8 cellular contexts compared by ENCODE assay signal in the genomic region with DNA sequence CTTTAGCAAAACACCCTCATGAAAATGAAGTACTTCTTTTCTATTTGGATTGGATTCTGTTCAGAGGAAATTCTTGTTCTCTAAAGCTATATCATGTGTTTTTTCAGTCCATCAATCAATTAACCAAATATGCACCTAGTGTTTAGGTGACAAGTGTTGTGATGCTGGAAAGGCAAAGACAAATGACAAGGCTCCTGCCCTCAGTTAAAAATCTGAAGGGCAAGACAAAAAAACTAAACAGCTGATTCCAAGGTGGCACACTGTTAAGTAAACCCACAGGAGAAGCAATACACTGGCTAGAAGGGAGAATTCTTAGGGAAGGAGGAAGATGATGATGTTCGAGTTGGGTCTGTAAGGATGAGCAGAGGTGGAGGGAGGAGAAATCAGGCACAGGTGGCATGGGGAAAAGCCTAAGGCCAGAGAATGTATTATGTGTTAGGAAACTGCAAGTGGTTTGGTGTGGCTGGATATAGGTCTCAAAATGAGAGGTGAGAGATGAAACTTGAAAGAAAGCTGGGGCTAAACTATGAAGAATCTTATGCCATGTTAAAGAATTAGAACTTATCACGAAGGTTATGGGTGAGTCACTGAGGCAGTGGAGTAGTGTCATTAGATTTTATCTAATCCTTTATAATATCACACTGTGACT. TPM values are rescaled to one million over a fixed set of nuclear protein-coding genes. Genes with fewer than 3 reads are reported as not detected.
A peak's percentile ranks its signal among the peaks of the same experiment; 100 is the strongest.
DNase-seq lines count a peak whose midpoint lies in the region; ATAC-seq and TF ChIP-seq lines count a peak whose summit lies in the region.

No MANE protein-coding gene starts in this region.

- ATAC-seq in CD8-positive, alpha-beta T cell = peak; percentile 16
- peak; percentile 31 for ATAC-seq in GM19372 (IDR thresholded peaks at IDR 0.05; ENCODE audit: low read depth, unreplicated experiment)
- peak; percentile 53 for ATAC-seq in HG03139 (IDR thresholded peaks at IDR 0.05; ENCODE audit: unreplicated experiment)
- ATAC-seq in left ventricle myocardium superior = no peak

- H3K4me1 ChIP-seq in CD8-positive, alpha-beta T cell (ENCODE audit: insufficient read depth, low read length) = peaks cover 27% of the 10 kb centered on the region

- peak overlapping the region; percentile 91 for H3K27ac Mint-ChIP-seq in CD8-positive, alpha-beta T cell
- H3K27ac Mint-ChIP-seq in activated naive CD4-positive, alpha-beta T cell treated with anti-CD3 and anti-CD28 coated beads, Interleukin-2, amount 10 ng/mL, durations not matched to agents 7 days and 5 days = peak overlapping the region; percentile 93

- H3K4me3 Mint-ChIP-seq in CD8-positive, alpha-beta T cell = peak overlapping the region; percentile 76
- H3K4me3 Mint-ChIP-seq in activated naive CD4-positive, alpha-beta T cell treated with anti-CD3 and anti-CD28 coated beads, Interleukin-2, amount 10 ng/mL, durations not matched to agents 7 days and 5 days = peak overlapping the region; percentile 37

- peaks cover 49% of the 10 kb centered on the region for H3K4me1 Mint-ChIP-seq in CD8-positive, alpha-beta T cell (ENCODE audit: low read depth)
- H3K4me1 Mint-ChIP-seq in activated naive CD4-positive, alpha-beta T cell treated with anti-CD3 and anti-CD28 coated beads, Interleukin-2, amount 10 ng/mL, durations not matched to agents 7 days and 5 days = peaks cover 78% of the 10 kb centered on the region

- intact Hi-C loops in CD8-positive, alpha-beta T cell (cut with DNase I, micrococcal nuclease) = loop anchor here (1.0 to 5.0 kb wide), 4 partner anchors 46 to 226 kb away; a partner anchor contains a TSS
- intact Hi-C loops in left ventricle myocardium superior (cut with micrococcal nuclease) = no loop called here

- H3K36me3 ChIP-seq in CD8-positive, alpha-beta T cell (ENCODE audit: insufficient read depth, low read length) = no peaks in the 10 kb centered on the region

- POLR2A ChIA-PET in CD8-positive, alpha-beta T cell (lab: Charles Lee) = interaction anchor here (1.8 to 4.0 kb wide), 3 partner anchors 52 to 221 kb away, joined by 7 to 38 read pairs (median 8); a partner anchor contains a TSS

- H3K9me3 Mint-ChIP-seq in CD8-positive, alpha-beta T cell = no peaks in the 10 kb centered on the region
- peaks cover 11% of the 10 kb centered on the region for H3K9me3 Mint-ChIP-seq in activated naive CD4-positive, alpha-beta T cell treated with anti-CD3 and anti-CD28 coated beads, Interleukin-2, amount 10 ng/mL, durations not matched to agents 7 days and 5 days

- H3K27me3 Mint-ChIP-seq in CD8-positive, alpha-beta T cell (ENCODE audit: low read depth) = no peaks in the 10 kb centered on the region
- H3K27me3 Mint-ChIP-seq in activated naive CD4-positive, alpha-beta T cell treated with anti-CD3 and anti-CD28 coated beads, Interleukin-2, amount 10 ng/mL, durations not matched to agents 7 days and 5 days = no peaks in the 10 kb centered on the region

- no peaks in the 10 kb centered on the region for H3K9me3 ChIP-seq in CD8-positive, alpha-beta T cell (ENCODE audit: low read length)

- H3K36me3 Mint-ChIP-seq in CD8-positive, alpha-beta T cell = no peaks in the 10 kb centered on the region
- peaks cover 14% of the 10 kb centered on the region for H3K36me3 Mint-ChIP-seq in activated naive CD4-positive, alpha-beta T cell treated with anti-CD3 and anti-CD28 coated beads, Interleukin-2, amount 10 ng/mL, durations not matched to agents 7 days and 5 days

- peak overlapping the region; percentile 6 for H3K27ac ChIP-seq in CD8-positive, alpha-beta T cell (ENCODE audit: low read depth, low read length)

- H3K27me3 ChIP-seq in CD8-positive, alpha-beta T cell (ENCODE audit: insufficient read depth, low read length) = no peaks in the 10 kb centered on the region

- no peak overlapping the region for H3K4me3 ChIP-seq in CD8-positive, alpha-beta T cell (ENCODE audit: low read depth, low read length)

- no peak for TF ChIP-seq CTCF in CD8-positive, alpha-beta T cell (IDR thresholded peaks at IDR 0.05)

- CTCF ChIA-PET in CD8-positive, alpha-beta T cell (lab: Charles Lee) = interaction anchor here (0.8 to 3.1 kb wide), 4 partner anchors 16 to 173 kb away, joined by 3 to 19 read pairs (median 4); no protein-coding TSS in a partner anchor
- CTCF ChIA-PET in activated naive CD4-positive, alpha-beta T cell treated with anti-CD3 and anti-CD28 coated beads, Interleukin-2, amount 10 ng/mL, durations not matched to agents 7 days and 5 days (lab: Charles Lee) = interaction anchor here (0.9 to 3.2 kb wide), 8 partner anchors 13 to 228 kb away, joined by 3 to 32 read pairs (median 4); a partner anchor contains a TSS

- no peak for DNase-seq in CD8-positive, alpha-beta T cell
- no peak for DNase-seq in activated naive CD4-positive, alpha-beta T cell treated with anti-CD3 and anti-CD28 coated beads, Interleukin-2, amount 10 ng/mL, durations not matched to agents 7 days and 5 days
- no peak for DNase-seq in GM03348 (ENCODE audit: low spot score)
- DNase-seq in left ventricle myocardium superior = no peak
- DNase-seq in activated gamma-delta T cell (lab: John Stamatoyannopoulos, UW) = no peak
- DNase-seq in NCI-H2196 treated with DMSO at 0.1 percent for 48 hours (lab: John Stamatoyannopoulos, UW; ENCODE audit: unreplicated experiment) = no peak

RNA-seq across cellular contexts. Expression of a gene that starts 51.8 kb away (rescaled TPM):
- total RNA-seq in CD8-positive, alpha-beta T cell = 10 to 100 TPM; 30.6 to 32.6 TPM
- 0.30 TPM for total RNA-seq in left ventricle myocardium superior

Comparison
In these comparisons a context has a peak if more than half of its experiments do, and no peak if none do; other contexts are left out.
1. RNA of a gene that starts 51.8 kb away (total RNA-seq): 30.6 to 32.6 TPM in CD8-positive, alpha-beta T cell; 0.30 TPM in left ventricle myocardium superior (single experiment); every median in the first group is over 10 times any median in the second.